Comparison of ENCODE assay signal across 22 cellular contexts in genomic region chr1:14318830-14319229, GRCh38.
"Had no signal": no experiment of that assay in that cellular context is flagged by ENCODE, and none has a peak within 500 bp of the region (broad histone marks: within the 10 kb centered on the region; RNA-seq: fewer than 3 reads in every experiment).

No MANE protein-coding gene starts in this region.

- H2AFZ ChIP-seq: PC-9 had no signal

- ATAC-seq: Right ventricle myocardium inferior had no signal

- H3K4me2 ChIP-seq: PC-9 had no signal

- H3K4me3 ChIP-seq: MG63, PC-9, Peyer's patch, SJSA1, SK-N-MC had no signal

- H3K9me3 ChIP-seq: Peyer's patch, SJSA1 had no signal

- DNase-seq: Karpas-422, KBM-7, MG63, NCI-H1092, NCI-H1105 treated with DMSO at 0.1 percent for 48 hours, NCI-H1417 treated with DMSO at 0.1 percent for 48 hours, NCI-H1694 treated with DMSO at 0.1 percent for 48 hours, NCI-H2029, NCI-H2081 treated with DMSO at 0.1 percent for 48 hours, NCI-H2171, NCI-H226, NCI-H446, NCI-H510A, NCI-H524 treated with DMSO at 0.1 percent for 48 hours, NCI-H69, NCI-H774, PC-9, Peyer's patch, SHP77 treated with DMSO at 0.1 percent for 48 hours had no signal

- H3K4me1 ChIP-seq: SJSA1 had no signal

- H3K36me3 ChIP-seq: MG63, Peyer's patch, SJSA1 had no signal

- H3K27ac ChIP-seq: PC-9, Peyer's patch, SJSA1, SK-N-MC had no signal

- H3K27me3 ChIP-seq: MG63, Peyer's patch, SJSA1 had no signal
